Comparison of ENCODE assay signal across 8 cellular contexts in the genomic region with DNA sequence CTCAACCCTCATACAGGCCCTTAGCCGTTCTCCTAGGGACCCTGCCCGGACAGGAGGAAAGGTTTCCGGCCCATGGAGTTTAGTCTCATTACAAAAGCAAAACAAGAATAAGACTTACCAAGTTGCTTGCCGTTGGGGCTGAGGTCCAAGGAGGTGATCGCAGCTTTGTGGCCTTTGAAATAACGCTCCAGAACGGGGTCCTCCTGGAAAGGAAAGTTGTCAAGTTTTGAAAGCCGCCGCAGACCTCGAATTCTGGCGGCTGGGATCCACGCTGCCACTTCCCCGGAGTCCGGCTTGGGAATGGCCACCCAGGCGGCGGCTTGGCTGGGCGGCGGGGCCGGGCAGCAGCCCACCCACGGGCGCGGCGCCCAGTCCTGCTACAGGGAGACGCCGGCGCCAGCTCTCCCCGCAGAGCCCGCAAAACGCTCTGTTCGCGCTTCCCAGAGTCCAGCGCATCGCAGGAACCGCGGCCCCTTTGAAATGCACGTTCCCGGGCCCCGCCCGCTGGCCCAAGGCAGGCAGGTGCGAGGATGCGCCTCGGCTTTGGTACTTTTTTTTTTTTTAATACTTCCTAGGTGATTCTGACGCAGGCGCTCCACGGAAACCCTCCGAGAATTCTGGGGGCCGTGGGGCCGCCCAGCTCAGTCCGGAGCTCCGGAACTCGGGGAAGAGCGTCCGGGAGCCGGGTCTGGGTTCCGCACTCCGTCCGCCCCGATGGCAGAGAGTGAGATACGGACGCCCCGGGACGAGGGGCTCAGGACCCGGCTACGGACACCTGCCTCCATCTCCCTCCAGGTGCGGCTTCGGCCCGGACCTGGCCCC. TPM values are rescaled to one million over a fixed set of nuclear protein-coding genes. Genes with fewer than 3 reads are reported as not detected.
DNase-seq lines count a peak whose midpoint lies in the region; ATAC-seq, FAIRE-seq and TF ChIP-seq lines count a peak whose summit lies in the region.

No MANE protein-coding gene starts in this region.

- peak; percentile 54 for TF ChIP-seq CTCF in type B pancreatic cell (conservative IDR thresholded peaks at IDR 0.05)

- ATAC-seq in GM18520 (IDR thresholded peaks at IDR 0.05; ENCODE audit: unreplicated experiment) (peak; percentile 17), HG03045 (IDR thresholded peaks at IDR 0.05; ENCODE audit: unreplicated experiment) (peak; percentile 27)

- no peaks in the 10 kb centered on the region for H3K36me3 ChIP-seq in ACC112 (ENCODE audit: insufficient read depth, low read length)

- DNase-seq in NCI-H748 treated with DMSO at 0.1 percent for 48 hours (lab: John Stamatoyannopoulos, UW) (peak; percentile 17), frontal cortex (ENCODE audit: low spot score in 2 of 2) (peak; percentile 44 to 55), occipital lobe (lab: John Stamatoyannopoulos, UW) (peak; percentile 26), type B pancreatic cell (ENCODE audit: extremely low spot score, unreplicated experiment) (peak; percentile 72)
- peak; percentile 82 for DNase-seq in activated effector memory CD4-positive, alpha-beta T cell treated with anti-CD3 and anti-CD28 coated beads, Interleukin-2, amount 50 U/mL, for 16 hours

- H3K9me3 Mint-ChIP-seq in type B pancreatic cell = no peaks in the 10 kb centered on the region

- peaks cover 42% of the 10 kb centered on the region for H3K79me2 ChIP-seq in ACC112 (ENCODE audit: control insufficient read depth, insufficient read depth, low read length, unreplicated experiment)

- H3K36me3 Mint-ChIP-seq in type B pancreatic cell = peaks cover 18% of the 10 kb centered on the region

- H3K27ac Mint-ChIP-seq in type B pancreatic cell = peak overlapping the region; percentile 88

- H2AFZ ChIP-seq in ACC112 (ENCODE audit: low read length, unreplicated experiment) = peak overlapping the region; percentile 96

- H3K4me1 ChIP-seq in ACC112 (ENCODE audit: control insufficient read depth, insufficient read depth, low read length, unreplicated experiment) = peaks cover 23% of the 10 kb centered on the region

- peaks cover 34% of the 10 kb centered on the region for H3K4me1 Mint-ChIP-seq in type B pancreatic cell (ENCODE audit: unreplicated experiment)

- FAIRE-seq in frontal cortex (lab: Jason Lieb, UNC) = no peak

- no peaks in the 10 kb centered on the region for H3K27me3 ChIP-seq in ACC112 (ENCODE audit: insufficient read depth, low read length)

- H3K27me3 Mint-ChIP-seq in type B pancreatic cell = no peaks in the 10 kb centered on the region

- peak overlapping the region; percentile 80 for H3K27ac ChIP-seq in ACC112 (ENCODE audit: low read depth, low read length)

- H3K4me3 ChIP-seq in ACC112 (ENCODE audit: low read depth, low read length) = peak overlapping the region; percentile 89

- H3K4me3 Mint-ChIP-seq in type B pancreatic cell = peak overlapping the region; percentile 92

RNA-seq across cellular contexts. Expression of a gene that starts 0.6 kb away (rescaled TPM):
- total RNA-seq in frontal cortex (3.3 TPM), occipital lobe (3.3 TPM), type B pancreatic cell (ENCODE audit: low replicate concordance) (8.7 and 10.1 TPM in 2 replicates)

RNA-seq across cellular contexts. Expression of a gene that starts 0.6 kb away (rescaled TPM):
- total RNA-seq in frontal cortex (93.8 TPM), occipital lobe (15.6 TPM), type B pancreatic cell (ENCODE audit: low replicate concordance) (15.3 and 15.8 TPM in 2 replicates)

Comparison
In these comparisons a context has a peak if more than half of its experiments do, and no peak if none do; other contexts are left out.
1. Peak in every context shown above with its lines: DNase-seq, ATAC-seq, H3K4me3 ChIP-seq and H3K27ac ChIP-seq.
2. DNase-seq: peak in every context shown above with its lines; median percentile 82 in activated effector memory CD4-positive, alpha-beta T cell treated with anti-CD3 and anti-CD28 coated beads, Interleukin-2, amount 50 U/mL, for 16 hours; 72 in type B pancreatic cell; 50 in frontal cortex; 26 in occipital lobe; 17 in NCI-H748 treated with DMSO at 0.1 percent for 48 hours.